In the genomic region with DNA sequence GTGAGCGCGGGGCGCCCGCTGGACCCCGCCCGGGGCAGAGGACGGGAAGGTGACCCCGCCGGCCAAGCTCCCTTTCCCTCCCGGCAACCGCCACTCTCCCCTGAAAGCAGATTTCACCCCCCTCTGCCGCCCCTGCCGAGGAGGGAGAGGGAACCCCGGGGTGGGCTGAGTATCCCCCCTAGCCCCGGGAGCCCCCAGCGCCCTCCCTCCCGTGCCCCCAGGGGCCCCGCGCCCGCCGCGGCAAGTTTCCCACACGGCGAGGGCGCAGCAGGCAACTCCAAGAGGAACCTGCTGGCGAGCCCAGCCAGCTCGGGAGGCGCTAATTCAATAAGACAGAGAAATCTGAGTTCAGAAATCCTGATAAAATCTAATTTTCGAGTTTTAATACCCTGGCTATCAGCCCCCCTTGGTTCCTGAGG, we compare ENCODE assay signal across 9 cellular contexts. TPM values are rescaled to one million over a fixed set of nuclear protein-coding genes. Genes with fewer than 3 reads are reported as not detected.
DNase-seq lines count a peak whose midpoint lies in the region; ATAC-seq and TF ChIP-seq lines count a peak whose summit lies in the region.
"Had no signal": no experiment of that assay in that cellular context is flagged by ENCODE, and none has a peak within 500 bp of the region (broad histone marks: within the 10 kb centered on the region; RNA-seq: fewer than 3 reads in every experiment).

No MANE protein-coding gene starts in this region.

- 1 to 2% methylated on average over 28 to 29 of the region's 29 CpGs for WGBS in heart right ventricle, 2 donors

- DNase-seq in DMS 273 (lab: John Stamatoyannopoulos, UW; ENCODE audit: unreplicated experiment) (peak; percentile 55), DMS 273 treated with DMSO at 0.1 percent for 48 hours (lab: John Stamatoyannopoulos, UW) (no peak), SK-N-DZ (ENCODE audit: low spot score) (peak; percentile 45), heart right ventricle (no peak), mesenteric fat pad (ENCODE audit: low spot score) (no peak), DMS153 treated with DMSO at 0.1 percent for 48 hours (lab: John Stamatoyannopoulos, UW; ENCODE audit: unreplicated experiment) (no peak), OCI-M2 (lab: John Stamatoyannopoulos, UW; ENCODE audit: unreplicated experiment) (no peak)

- H3K27ac ChIP-seq in heart right ventricle: peak overlapping the region in 2 of 10 donors; percentile 9 to 18
- H3K27ac ChIP-seq: 22Rv1 had no signal

- intact Hi-C loops in heart right ventricle (cut with DNase I): loop anchor here in 1 of 10 donors (1.0 kb wide), 1 partner anchor 401 kb away; no protein-coding TSS in a partner anchor

- peaks cover 22 to 43% (median 35%) of the 10 kb centered on the region in 9 donors for H3K4me1 ChIP-seq in heart right ventricle
- peaks cover 18% of the 10 kb centered on the region for H3K4me1 ChIP-seq in skeletal muscle satellite cell (ENCODE audit: control insufficient read depth, insufficient read depth, low read length)

- H3K36me3 ChIP-seq in heart right ventricle (no peaks in the 10 kb centered on the region), skeletal muscle satellite cell (ENCODE audit: insufficient read depth, low read length) (no peaks in the 10 kb centered on the region)

- ATAC-seq in heart right ventricle: peak in 2 of 8 donors; percentile 35 to 37

- no peaks in the 10 kb centered on the region for H3K9me3 ChIP-seq in heart right ventricle
- H3K9me3 ChIP-seq in skeletal muscle satellite cell (replicated peaks; ENCODE audit: low read length): no peaks in the 10 kb centered on the region

- peak overlapping the region; percentile 93 for H3K4me2 ChIP-seq in skeletal muscle satellite cell (ENCODE audit: low read length)

- H3K27me3 ChIP-seq in heart right ventricle (peaks cover 6 to 89% (median 70%) of the 10 kb centered on the region in 7 donors), skeletal muscle satellite cell (ENCODE audit: control insufficient read depth, insufficient read depth, low read length) (peaks cover 78% of the 10 kb centered on the region)

- no peak overlapping the region for H3K9ac ChIP-seq in skeletal muscle satellite cell (ENCODE audit: low read depth, low read length)

- no peak for TF ChIP-seq CTCF in heart right ventricle (IDR thresholded peaks at IDR 0.05)

- peak overlapping the region; percentile 16 to 82 (median 67) for H3K4me3 ChIP-seq in heart right ventricle
- peak overlapping the region; percentile 82 for H3K4me3 ChIP-seq in skeletal muscle satellite cell (ENCODE audit: low read length)

RNA-seq across cellular contexts. Expression of a gene that starts 1.6 kb away (rescaled TPM):
- 0.89 and 1.5 TPM in 2 replicates for polyA plus RNA-seq in SK-N-DZ (2014; cell fraction: cytosol; rRNA removed)
- 17.6 and 20.7 TPM in 2 replicates for polyA plus RNA-seq in SK-N-DZ (2014; cell fraction: nucleus; rRNA removed)
- 1 to 10 TPM; 1.2 to 7.6 (median 2.9) TPM for total RNA-seq in heart right ventricle
- 1 to 10 TPM in 1 of 2 donors, under 1 TPM in 1; 0.29 to 2.4 TPM for polyA plus RNA-seq in heart right ventricle
- total RNA-seq in skeletal muscle satellite cell (2012; rRNA removed): 0.22 and 1.0 TPM in 2 replicates
- 2.0 TPM for total RNA-seq in mesenteric fat pad

Comparison
In these comparisons a context has a peak if more than half of its experiments do, and no peak if none do; other contexts are left out.
1. DNase-seq: peak in DMS 273 (single experiment) and SK-N-DZ (single experiment); none in DMS 273 treated with DMSO at 0.1 percent for 48 hours (single experiment), heart right ventricle (0 of 2), mesenteric fat pad (single experiment), DMS153 treated with DMSO at 0.1 percent for 48 hours (single experiment) and OCI-M2 (single experiment).